Comparison of ENCODE assay signal across 23 cellular contexts in genomic region chr5:2582106-2582505, GRCh38.
"Had no signal": no experiment of that assay in that cellular context is flagged by ENCODE, and none has a peak within 500 bp of the region (broad histone marks: within the 10 kb centered on the region; RNA-seq: fewer than 3 reads in every experiment).

No MANE protein-coding gene starts in this region.

- H3K27me3 ChIP-seq: left lung, thyroid gland, vagina had no signal

- H3K4me3 Mint-ChIP-seq: naive thymus-derived CD8-positive, alpha-beta T cell; nephron progenitor cell; stimulated activated effector memory CD8-positive, alpha-beta T cell treated with anti-CD3 and anti-CD28 coated beads, Interleukin-12 subunit alpha, Interleukin-12 subunit beta, amount 100 ng/mL, for 72 hours had no signal

- H3K27ac Mint-ChIP-seq: nephron progenitor cell; progenitor cell of endocrine pancreas; stimulated activated effector memory CD8-positive, alpha-beta T cell treated with anti-CD3 and anti-CD28 coated beads, Interleukin-12 subunit alpha, Interleukin-12 subunit beta, amount 100 ng/mL, for 72 hours had no signal

- H3K4me3 ChIP-seq: coronary artery, left lung, smooth muscle cell, stomach, thyroid gland, vagina had no signal

- H3K4me1 ChIP-seq: left lung, parathyroid adenoma, stomach, thyroid gland, vagina had no signal

- H3K9me3 Mint-ChIP-seq: nephron progenitor cell had no signal

- DNase-seq: dermis blood vessel endothelial cell; effector memory CD4-positive, alpha-beta T cell; erythroblast; kidney; left lung; mesendoderm; midbrain; naive thymus-derived CD8-positive, alpha-beta T cell; nephron progenitor cell; stimulated activated CD4-positive, alpha-beta T cell treated with anti-CD3 and anti-CD28 coated beads, Interleukin-12 subunit alpha, Interleukin-12 subunit beta, amount 100 ng/mL, for 4 hours; stimulated activated CD4-positive, alpha-beta T cell treated with anti-CD3 and anti-CD28 coated beads, Interleukin-1b, Interleukin-23, amount 100 ng/mL, for 48 hours; stimulated activated CD4-positive, alpha-beta T cell treated with anti-CD3 and anti-CD28 coated beads, Interleukin-4, amount 100 ng/mL, for 24 hours; stimulated activated naive CD4-positive, alpha-beta T cell treated with Interleukin-2 at 50 U/mL for 16 hours; stomach; thyroid gland; trophoblast cell had no signal

- H3K4me1 Mint-ChIP-seq: naive thymus-derived CD8-positive, alpha-beta T cell; nephron progenitor cell; stimulated activated effector memory CD8-positive, alpha-beta T cell treated with anti-CD3 and anti-CD28 coated beads, Interleukin-12 subunit alpha, Interleukin-12 subunit beta, amount 100 ng/mL, for 72 hours had no signal

- ATAC-seq: left lung; naive thymus-derived CD8-positive, alpha-beta T cell; sciatic nerve; stimulated activated effector memory CD8-positive, alpha-beta T cell treated with anti-CD3 and anti-CD28 coated beads, Interleukin-12 subunit alpha, Interleukin-12 subunit beta, amount 100 ng/mL, for 72 hours had no signal

- H3K36me3 Mint-ChIP-seq: naive thymus-derived CD8-positive, alpha-beta T cell; stimulated activated effector memory CD8-positive, alpha-beta T cell treated with anti-CD3 and anti-CD28 coated beads, Interleukin-12 subunit alpha, Interleukin-12 subunit beta, amount 100 ng/mL, for 72 hours had no signal

- H3K9ac ChIP-seq: parathyroid adenoma had no signal

- H3K36me3 ChIP-seq: left lung, stomach, thyroid gland, vagina had no signal

- H3K9me3 ChIP-seq: stomach, thyroid gland, vagina had no signal

- H3K27ac ChIP-seq: coronary artery, left lung, parathyroid adenoma, stomach, thyroid gland, vagina had no signal
